In genomic region chr7:1757601-1758000, GRCh38 we compare ENCODE assay signal across 19 cellular contexts.
"Had no signal": no experiment of that assay in that cellular context is flagged by ENCODE, and none has a peak within 500 bp of the region (broad histone marks: within the 10 kb centered on the region; RNA-seq: fewer than 3 reads in every experiment).

No MANE protein-coding gene starts in this region.

- H3K9me3 ChIP-seq: MG63, SK-N-SH had no signal

- DNase-seq: IMR-90, Karpas-422, KG1, MG63, NCI-H1092 treated with DMSO at 0.1 percent for 48 hours, NCI-H1436, NCI-H187, NCI-H2029, NCI-H2081 treated with DMSO at 0.1 percent for 48 hours, NCI-H2171, NCI-H226, NCI-H446, NCI-H510A, NCI-H524 treated with DMSO at 0.1 percent for 48 hours, NCI-H69, NCI-H774, SHP77, SK-N-SH had no signal

- H3K4me2 ChIP-seq: SK-N-SH had no signal

- H3K27ac ChIP-seq: RWPE1 had no signal

- H3K4me3 ChIP-seq: MG63 had no signal

- H3K27me3 ChIP-seq: MG63 had no signal

- H3K36me3 ChIP-seq: MG63 had no signal
